ENCODE assay signal across 15 cellular contexts in genomic region chr6:72916906-72917305, GRCh38.
"Had no signal": no experiment of that assay in that cellular context is flagged by ENCODE, and none has a peak within 500 bp of the region (broad histone marks: within the 10 kb centered on the region; RNA-seq: fewer than 3 reads in every experiment).

No MANE protein-coding gene starts in this region.

- H3K27me3 ChIP-seq: esophagus muscularis mucosa, heart left ventricle, testis, tibial nerve had no signal

- H3K4me1 ChIP-seq: heart left ventricle, testis had no signal

- H3K4me3 ChIP-seq: esophagus muscularis mucosa, heart left ventricle, mucosa of descending colon, smooth muscle cell, testis, tibial nerve had no signal

- H3K36me3 ChIP-seq: esophagus muscularis mucosa, heart left ventricle, tibial nerve had no signal

- H3K4me2 ChIP-seq: smooth muscle cell had no signal

- ATAC-seq: effector memory CD8-positive, alpha-beta T cell; heart left ventricle; mucosa of descending colon; naive thymus-derived CD8-positive, alpha-beta T cell; stimulated activated memory B cell treated with anti-CD40 and anti-IgM and Interleukin-4, amounts not matched to agents 10 μg/mL and 1 μg/mL and 100 μg/mL, for 72 hours had no signal

- DNase-seq: effector memory CD8-positive, alpha-beta T cell; heart left ventricle; hippocampal formation; kidney glomerular epithelial cell; mammary epithelial cell; mucosa of descending colon; naive thymus-derived CD8-positive, alpha-beta T cell; stimulated activated CD4-positive, alpha-beta T cell treated with anti-CD3 and anti-CD28 coated beads, Interleukin-4, amount 100 ng/mL, for 24 hours; testis had no signal

- FAIRE-seq: frontal cortex had no signal

- H3K27ac ChIP-seq: epithelial cell of prostate, esophagus muscularis mucosa, heart left ventricle, testis, tibial nerve had no signal

- H3K9me3 ChIP-seq: esophagus muscularis mucosa, heart left ventricle, mucosa of descending colon, testis, tibial nerve had no signal
